2 cellular contexts compared by ENCODE assay signal in genomic region chr9:81878530-81878929, GRCh38.
TF ChIP-seq lines count a peak whose summit lies in the region.

No MANE protein-coding gene starts in this region.

TF ChIP-seq in GM23338, 12 proteins besides CTCF, POLR2A, EP300 and RAD21:
- TF ChIP-seq CREB1 (CRISPR knock-in tag; IDR thresholded peaks at IDR 0.05; ENCODE audit: low read depth): no peak
- TF ChIP-seq JUNB (IDR thresholded peaks at IDR 0.05; ENCODE audit: unreplicated experiment): no peak
- TF ChIP-seq EZH2phosphoT487 (IDR thresholded peaks at IDR 0.05; ENCODE audit: unreplicated experiment): no peak
- no peak for TF ChIP-seq ZNF331 (CRISPR knock-in tag; IDR thresholded peaks at IDR 0.05; ENCODE audit: low read depth)
- no peak for TF ChIP-seq POLR2AphosphoS5 (IDR thresholded peaks at IDR 0.05; ENCODE audit: low read depth)
- no peak for TF ChIP-seq NANOG (IDR thresholded peaks at IDR 0.05; ENCODE audit: borderline replicate concordance)
- no peak for TF ChIP-seq EZH2 (IDR thresholded peaks at IDR 0.05; ENCODE audit: low read depth, unreplicated experiment)
- no peak for TF ChIP-seq REST (IDR thresholded peaks at IDR 0.05; ENCODE audit: unreplicated experiment)
- TF ChIP-seq ZNF462 (CRISPR knock-in tag; IDR thresholded peaks at IDR 0.05): no peak
- TF ChIP-seq STAT1 (IDR thresholded peaks at IDR 0.05; ENCODE audit: unreplicated experiment): no peak
- no peak for TF ChIP-seq ZNF114 (CRISPR knock-in tag; IDR thresholded peaks at IDR 0.05)
- no peak for TF ChIP-seq ETS1 (IDR thresholded peaks at IDR 0.05)

TF ChIP-seq in H1, 55 proteins besides CTCF, POLR2A, EP300 and RAD21:
- TF ChIP-seq NRF1 (IDR thresholded peaks at IDR 0.05; ENCODE audit: low read depth, low read length): no peak
- no peak for TF ChIP-seq BACH1 (IDR thresholded peaks at IDR 0.05; ENCODE audit: low read length)
